ENCODE assay signal across 10 cellular contexts in genomic region chr14:106442857-106443256, GRCh38.
DNase-seq lines count a peak whose midpoint lies in the region; ATAC-seq and TF ChIP-seq lines count a peak whose summit lies in the region.
"Had no signal": no experiment of that assay in that cellular context is flagged by ENCODE, and none has a peak within 500 bp of the region (broad histone marks: within the 10 kb centered on the region; RNA-seq: fewer than 3 reads in every experiment).

No MANE protein-coding gene starts in this region.

- H3K27me3 ChIP-seq in MM.1S (replicated peaks; ENCODE audit: insufficient read depth, low read length) (no peaks in the 10 kb centered on the region), spleen (replicated peaks in 1 of 7) (peaks cover 0 to 18% (median 0%) of the 10 kb centered on the region in 7 donors)
- H3K27me3 ChIP-seq: right lobe of liver had no signal

- H3K4me3 ChIP-seq in MM.1S (ENCODE audit: low read length), result no peak overlapping the region
- H3K4me3 ChIP-seq in spleen, result no peak overlapping the region
- H3K4me3 ChIP-seq: right lobe of liver had no signal

- H3K9me2 ChIP-seq in MM.1S (replicated peaks; ENCODE audit: insufficient read depth, low read length), result no peaks in the 10 kb centered on the region

- H3K27ac ChIP-seq in MM.1S (ENCODE audit: low read length) (no peak overlapping the region), spleen (no peak overlapping the region)
- H3K27ac ChIP-seq: right lobe of liver had no signal

- intact Hi-C loops in spleen (cut with DNase I; ENCODE audit: low total_unique reads), result no loop called here

- H3K79me2 ChIP-seq in MM.1S (ENCODE audit: low read length), result no peaks in the 10 kb centered on the region

- peak; percentile 54 for TF ChIP-seq CTCF in MM.1S (IDR thresholded peaks at IDR 0.05; ENCODE audit: low read length)
- peak in 9 of 11 experiments; percentile 15 to 67 (median 45) for TF ChIP-seq CTCF in spleen (IDR thresholded peaks at IDR 0.05 in 8 of 11, conservative IDR thresholded peaks at IDR 0.05 in 3 of 11)

- ATAC-seq in HG02840 (IDR thresholded peaks at IDR 0.05; ENCODE audit: low FRiP score, unreplicated experiment) (no peak), GM18511 (IDR thresholded peaks at IDR 0.05; ENCODE audit: unreplicated experiment) (no peak)
- ATAC-seq: right lobe of liver had no signal

- no peak overlapping the region for H2AFZ ChIP-seq in MM.1S (ENCODE audit: low read length)

- H3K36me3 ChIP-seq in MM.1S (replicated peaks; ENCODE audit: insufficient read depth, low read length) (no peaks in the 10 kb centered on the region), spleen (no peaks in the 10 kb centered on the region)
- H3K36me3 ChIP-seq: right lobe of liver had no signal

- no peaks in the 10 kb centered on the region for H3K4me1 ChIP-seq in MM.1S (ENCODE audit: low read length)
- peaks cover 0 to 5% (median 0%) of the 10 kb centered on the region in 6 donors for H3K4me1 ChIP-seq in spleen
- H3K4me1 ChIP-seq: right lobe of liver had no signal

- no peaks in the 10 kb centered on the region for H3F3A ChIP-seq in MM.1S (ENCODE audit: insufficient read depth, low read length)

- H4K20me1 ChIP-seq in MM.1S (ENCODE audit: insufficient read depth, low read length), result no peaks in the 10 kb centered on the region

- no peaks in the 10 kb centered on the region for H3K9me3 ChIP-seq in MM.1S (replicated peaks; ENCODE audit: insufficient read depth, low read length)
- H3K9me3 ChIP-seq in spleen, result no peaks in the 10 kb centered on the region
- H3K9me3 ChIP-seq: right lobe of liver had no signal

- H3K9ac ChIP-seq in MM.1S (ENCODE audit: low read length), result no peak overlapping the region

- peak; percentile 49 for DNase-seq in COLO668 (lab: John Stamatoyannopoulos, UW; ENCODE audit: unreplicated experiment)
- DNase-seq in MM.1S, result peak; percentile 40
- DNase-seq in activated CD8-positive, alpha-beta memory T cell treated with anti-CD3 and anti-CD28 coated beads for 24 hours, result peak; percentile 73
- DNase-seq in spleen, result no peak
- DNase-seq in NCI-H187 treated with DMSO at 0.1 percent for 48 hours (lab: John Stamatoyannopoulos, UW), result no peak
- no peak for DNase-seq in HK-2 (ENCODE audit: unreplicated experiment)
- DNase-seq: DMS79, right lobe of liver had no signal

- no peak for TF ChIP-seq POLR2A in spleen (IDR thresholded peaks at IDR 0.05)

- H3K4me2 ChIP-seq in MM.1S (ENCODE audit: low read depth, low read length), result no peak overlapping the region

- 11 to 26% (median 17%) methylated on average over 7 of the region's 7 CpGs for WGBS in spleen, 5 donors

Comparison
In these comparisons a context has a peak if more than half of its experiments do, and no peak if none do; other contexts are left out.
1. DNase-seq: peak in COLO668 (single experiment), MM.1S (single experiment) and activated CD8-positive, alpha-beta memory T cell treated with anti-CD3 and anti-CD28 coated beads for 24 hours (single experiment); none in spleen (single experiment), NCI-H187 treated with DMSO at 0.1 percent for 48 hours (single experiment) and HK-2 (single experiment).